20 cellular contexts compared by ENCODE assay signal in genomic region chr12:116421785-116422538, GRCh38.
"Had no signal": no experiment of that assay in that cellular context is flagged by ENCODE, and none has a peak within 500 bp of the region (broad histone marks: within the 10 kb centered on the region; RNA-seq: fewer than 3 reads in every experiment).

No MANE protein-coding gene starts in this region.

- H3K36me3 ChIP-seq: cardiac muscle cell, heart right ventricle, thoracic aorta, upper lobe of left lung had no signal

- H3K4me3 Mint-ChIP-seq: activated T-cell treated with anti-CD3 and anti-CD28 coated beads, Interleukin-2, amount 50 U/mL, for 4 hours; natural killer cell treated with Interleukin-12 subunit alpha and Interleukin-12 subunit beta and Interleukin-15 and Interleukin-18, amount 100 ng/mL, for 72 hours had no signal

- H3K27me3 ChIP-seq: cardiac muscle cell, upper lobe of left lung had no signal

- ATAC-seq: activated T-cell treated with anti-CD3 and anti-CD28 coated beads, Interleukin-2, amount 50 U/mL, for 4 hours; heart right ventricle; left cardiac atrium; natural killer cell treated with Interleukin-12 subunit alpha and Interleukin-12 subunit beta and Interleukin-15 and Interleukin-18, amount 100 ng/mL, for 72 hours had no signal

- H3K27ac Mint-ChIP-seq: activated T-helper 2 cell treated with anti-CD3 and anti-CD28 coated beads, Interferon-gamma antibody, Interleukin-2, Interleukin-4, amounts not matched to agents 10 μg/mL and 5 μg/mL and 100 μg/mL, durations not matched to agents 14 hours and 24 hours and 36 hours; natural killer cell treated with Interleukin-12 subunit alpha and Interleukin-12 subunit beta and Interleukin-15 and Interleukin-18, amount 100 ng/mL, for 72 hours; progenitor cell of endocrine pancreas had no signal

- H3K4me1 ChIP-seq: heart right ventricle, upper lobe of left lung had no signal

- FAIRE-seq: endometrium had no signal

- H3K4me3 ChIP-seq: cardiac muscle cell, heart right ventricle, thoracic aorta, upper lobe of left lung had no signal

- H3K27ac ChIP-seq: cardiac muscle cell, heart right ventricle, thoracic aorta, upper lobe of left lung, VCaP had no signal

- DNase-seq: activated CD4-positive, CD25-positive, alpha-beta regulatory T cell treated with anti-CD3 and anti-CD28 coated beads, Interleukin-2, amount 50 U/mL, for 72 hours; activated CD8-positive, alpha-beta memory T cell treated with anti-CD3 and anti-CD28 coated beads, Interleukin-2, amount 50 U/mL, for 48 hours; activated naive CD4-positive, alpha-beta T cell; activated T-cell treated with anti-CD3 and anti-CD28 coated beads, Interleukin-2, amount 50 U/mL, for 4 hours; amygdala; cortex of kidney; heart right ventricle; islet precursor cell; left cardiac atrium; retina; stimulated activated CD4-positive, alpha-beta T cell treated with anti-CD3 and anti-CD28 coated beads, Interleukin-4, amount 100 ng/mL, for 1 hour; stimulated activated naive CD4-positive, alpha-beta T cell treated with Interleukin-2 at 50 U/mL for 16 hours; upper lobe of left lung had no signal

- H3K36me3 Mint-ChIP-seq: natural killer cell treated with Interleukin-12 subunit alpha and Interleukin-12 subunit beta and Interleukin-15 and Interleukin-18, amount 100 ng/mL, for 72 hours had no signal

- H3K9me3 ChIP-seq: thoracic aorta had no signal
